20 cellular contexts compared by ENCODE assay signal in the genomic region with DNA sequence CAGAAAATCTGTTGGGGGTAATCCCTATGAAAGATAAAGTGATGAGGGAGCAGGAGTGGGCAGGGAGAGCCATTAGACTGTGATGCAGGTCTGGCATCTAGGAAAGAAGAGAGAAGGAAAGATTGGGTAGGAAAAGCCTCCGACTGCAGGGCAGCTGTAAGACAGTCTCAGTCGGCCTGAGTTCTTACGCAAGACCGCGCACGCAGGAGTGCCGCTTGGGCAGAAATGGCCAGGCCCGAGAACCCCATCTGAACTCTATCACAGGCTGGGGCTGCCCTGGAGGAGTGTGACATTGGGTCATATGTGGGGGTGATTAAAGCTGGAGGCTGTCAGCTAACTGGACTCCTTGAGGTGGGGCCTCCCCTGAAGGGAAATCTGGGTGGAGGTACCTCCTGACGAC.
"Had no signal": no experiment of that assay in that cellular context is flagged by ENCODE, and none has a peak within 500 bp of the region (broad histone marks: within the 10 kb centered on the region; RNA-seq: fewer than 3 reads in every experiment).

No MANE protein-coding gene starts in this region.

- H3K4me3 ChIP-seq: adrenal gland had no signal

- H3K9me3 ChIP-seq: adrenal gland had no signal

- FAIRE-seq: bronchial epithelial cell had no signal

- H3K27me3 ChIP-seq: adrenal gland had no signal

- ATAC-seq: activated T-helper 17 cell treated with anti-CD3 and anti-CD28 coated beads, Interleukin-2, amount 50 U/mL, for 72 hours; T-helper 17 cell had no signal

- H3K27ac ChIP-seq: adrenal gland had no signal

- DNase-seq: activated B cell treated with CpG ODN at 0.5 μM for 24 hours; activated CD4-positive, alpha-beta T cell treated with anti-CD3 and anti-CD28 coated beads for 1 hour; activated CD4-positive, alpha-beta T cell treated with anti-CD3 and anti-CD28 coated beads, Interleukin-2, amount 10 ng/mL, durations not matched to agents 24 days and 14 days; activated CD4-positive, alpha-beta T cell treated with anti-CD3 and anti-CD28 coated beads, Interleukin-2, amount 50 U/mL, for 48 hours; activated CD8-positive, alpha-beta memory T cell treated with anti-CD3 and anti-CD28 coated beads for 24 hours; activated gamma-delta T cell; activated naive CD4-positive, alpha-beta T cell treated with anti-CD3 and anti-CD28 coated beads for 36 hours; activated T-cell treated with anti-CD3 and anti-CD28 coated beads for 4 hours; activated T-cell treated with anti-CD3 and anti-CD28 coated beads, Interleukin-2, amount 50 U/mL, for 48 hours; aorta; NCI-H1105 treated with DMSO at 0.1 percent for 48 hours; NCI-H1436 treated with DMSO at 0.1 percent for 48 hours; NCI-H187; NCI-H748 treated with DMSO at 0.1 percent for 48 hours; SIG-M5; T-helper 17 cell; T-helper 9 cell had no signal
